1 cellular context compared by ENCODE assay signal in the genomic region with DNA sequence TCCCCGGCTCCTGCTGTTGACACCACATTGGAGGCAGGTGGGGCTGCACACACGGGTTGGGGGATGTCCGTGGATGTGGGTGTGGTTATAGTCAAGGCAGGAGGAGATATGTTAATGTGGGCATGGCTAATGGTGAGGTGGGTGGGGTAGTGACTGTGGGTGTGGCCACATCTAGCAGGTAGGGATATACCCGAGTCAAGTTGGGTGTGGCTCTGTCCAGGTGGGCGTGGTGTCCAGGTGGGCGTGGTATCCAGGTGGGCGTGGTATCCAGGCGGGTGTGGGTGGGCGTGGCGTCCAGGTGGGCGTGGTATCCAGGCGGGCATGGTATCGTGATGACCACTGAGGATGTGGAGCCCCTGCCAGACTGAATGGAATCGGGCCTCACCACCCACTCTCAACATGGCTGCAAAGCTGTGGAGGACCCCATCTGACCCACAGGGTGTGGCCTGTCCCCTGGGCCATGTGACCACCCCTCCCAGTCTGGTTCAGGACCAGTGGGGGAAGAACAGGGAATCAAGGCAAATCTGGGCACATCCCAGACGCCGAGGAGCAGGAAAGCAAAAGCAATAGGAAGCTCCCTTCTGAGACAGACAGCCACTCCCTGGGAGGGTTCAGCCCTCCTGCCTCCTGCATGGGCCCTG.
TF ChIP-seq lines count a peak whose summit lies in the region.

No MANE protein-coding gene starts in this region.

TF ChIP-seq in GM23338, 12 proteins besides CTCF, POLR2A, EP300 and RAD21 (continued from another document):
- TF ChIP-seq, protein P1, sequence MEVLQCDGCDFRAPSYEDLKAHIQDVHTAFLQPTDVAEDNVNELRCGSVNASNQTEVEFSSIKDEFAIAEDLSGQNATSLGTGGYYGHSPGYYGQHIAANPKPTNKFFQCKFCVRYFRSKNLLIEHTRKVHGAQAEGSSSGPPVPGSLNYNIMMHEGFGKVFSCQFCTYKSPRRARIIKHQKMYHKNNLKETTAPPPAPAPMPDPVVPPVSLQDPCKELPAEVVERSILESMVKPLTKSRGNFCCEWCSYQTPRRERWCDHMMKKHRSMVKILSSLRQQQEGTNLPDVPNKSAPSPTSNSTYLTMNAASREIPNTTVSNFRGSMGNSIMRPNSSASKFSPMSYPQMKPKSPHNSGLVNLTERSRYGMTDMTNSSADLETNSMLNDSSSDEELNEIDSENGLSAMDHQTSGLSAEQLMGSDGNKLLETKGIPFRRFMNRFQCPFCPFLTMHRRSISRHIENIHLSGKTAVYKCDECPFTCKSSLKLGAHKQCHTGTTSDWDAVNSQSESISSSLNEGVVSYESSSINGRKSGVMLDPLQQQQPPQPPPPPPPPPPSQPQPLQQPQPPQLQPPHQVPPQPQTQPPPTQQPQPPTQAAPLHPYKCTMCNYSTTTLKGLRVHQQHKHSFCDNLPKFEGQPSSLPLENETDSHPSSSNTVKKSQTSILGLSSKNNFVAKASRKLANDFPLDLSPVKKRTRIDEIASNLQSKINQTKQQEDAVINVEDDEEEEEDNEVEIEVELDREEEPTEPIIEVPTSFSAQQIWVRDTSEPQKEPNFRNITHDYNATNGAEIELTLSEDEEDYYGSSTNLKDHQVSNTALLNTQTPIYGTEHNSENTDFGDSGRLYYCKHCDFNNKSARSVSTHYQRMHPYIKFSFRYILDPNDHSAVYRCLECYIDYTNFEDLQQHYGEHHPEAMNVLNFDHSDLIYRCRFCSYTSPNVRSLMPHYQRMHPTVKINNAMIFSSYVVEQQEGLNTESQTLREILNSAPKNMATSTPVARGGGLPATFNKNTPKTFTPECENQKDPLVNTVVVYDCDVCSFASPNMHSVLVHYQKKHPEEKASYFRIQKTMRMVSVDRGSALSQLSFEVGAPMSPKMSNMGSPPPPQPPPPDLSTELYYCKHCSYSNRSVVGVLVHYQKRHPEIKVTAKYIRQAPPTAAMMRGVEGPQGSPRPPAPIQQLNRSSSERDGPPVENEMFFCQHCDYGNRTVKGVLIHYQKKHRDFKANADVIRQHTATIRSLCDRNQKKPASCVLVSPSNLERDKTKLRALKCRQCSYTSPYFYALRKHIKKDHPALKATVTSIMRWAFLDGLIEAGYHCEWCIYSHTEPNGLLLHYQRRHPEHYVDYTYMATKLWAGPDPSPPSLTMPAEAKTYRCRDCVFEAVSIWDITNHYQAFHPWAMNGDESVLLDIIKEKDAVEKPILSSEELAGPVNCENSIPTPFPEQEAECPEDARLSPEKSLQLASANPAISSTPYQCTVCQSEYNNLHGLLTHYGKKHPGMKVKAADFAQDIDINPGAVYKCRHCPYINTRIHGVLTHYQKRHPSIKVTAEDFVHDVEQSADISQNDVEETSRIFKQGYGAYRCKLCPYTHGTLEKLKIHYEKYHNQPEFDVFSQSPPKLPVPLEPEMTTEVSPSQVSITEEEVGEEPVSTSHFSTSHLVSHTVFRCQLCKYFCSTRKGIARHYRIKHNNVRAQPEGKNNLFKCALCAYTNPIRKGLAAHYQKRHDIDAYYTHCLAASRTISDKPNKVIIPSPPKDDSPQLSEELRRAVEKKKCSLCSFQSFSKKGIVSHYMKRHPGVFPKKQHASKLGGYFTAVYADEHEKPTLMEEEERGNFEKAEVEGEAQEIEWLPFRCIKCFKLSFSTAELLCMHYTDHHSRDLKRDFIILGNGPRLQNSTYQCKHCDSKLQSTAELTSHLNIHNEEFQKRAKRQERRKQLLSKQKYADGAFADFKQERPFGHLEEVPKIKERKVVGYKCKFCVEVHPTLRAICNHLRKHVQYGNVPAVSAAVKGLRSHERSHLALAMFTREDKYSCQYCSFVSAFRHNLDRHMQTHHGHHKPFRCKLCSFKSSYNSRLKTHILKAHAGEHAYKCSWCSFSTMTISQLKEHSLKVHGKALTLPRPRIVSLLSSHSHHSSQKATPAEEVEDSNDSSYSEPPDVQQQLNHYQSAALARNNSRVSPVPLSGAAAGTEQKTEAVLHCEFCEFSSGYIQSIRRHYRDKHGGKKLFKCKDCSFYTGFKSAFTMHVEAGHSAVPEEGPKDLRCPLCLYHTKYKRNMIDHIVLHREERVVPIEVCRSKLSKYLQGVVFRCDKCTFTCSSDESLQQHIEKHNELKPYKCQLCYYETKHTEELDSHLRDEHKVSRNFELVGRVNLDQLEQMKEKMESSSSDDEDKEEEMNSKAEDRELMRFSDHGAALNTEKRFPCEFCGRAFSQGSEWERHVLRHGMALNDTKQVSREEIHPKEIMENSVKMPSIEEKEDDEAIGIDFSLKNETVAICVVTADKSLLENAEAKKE (CRISPR knock-in tag; IDR thresholded peaks at IDR 0.05) = no peak
- no peak for TF ChIP-seq NANOG (IDR thresholded peaks at IDR 0.05; ENCODE audit: borderline replicate concordance)
- TF ChIP-seq, protein P2, sequence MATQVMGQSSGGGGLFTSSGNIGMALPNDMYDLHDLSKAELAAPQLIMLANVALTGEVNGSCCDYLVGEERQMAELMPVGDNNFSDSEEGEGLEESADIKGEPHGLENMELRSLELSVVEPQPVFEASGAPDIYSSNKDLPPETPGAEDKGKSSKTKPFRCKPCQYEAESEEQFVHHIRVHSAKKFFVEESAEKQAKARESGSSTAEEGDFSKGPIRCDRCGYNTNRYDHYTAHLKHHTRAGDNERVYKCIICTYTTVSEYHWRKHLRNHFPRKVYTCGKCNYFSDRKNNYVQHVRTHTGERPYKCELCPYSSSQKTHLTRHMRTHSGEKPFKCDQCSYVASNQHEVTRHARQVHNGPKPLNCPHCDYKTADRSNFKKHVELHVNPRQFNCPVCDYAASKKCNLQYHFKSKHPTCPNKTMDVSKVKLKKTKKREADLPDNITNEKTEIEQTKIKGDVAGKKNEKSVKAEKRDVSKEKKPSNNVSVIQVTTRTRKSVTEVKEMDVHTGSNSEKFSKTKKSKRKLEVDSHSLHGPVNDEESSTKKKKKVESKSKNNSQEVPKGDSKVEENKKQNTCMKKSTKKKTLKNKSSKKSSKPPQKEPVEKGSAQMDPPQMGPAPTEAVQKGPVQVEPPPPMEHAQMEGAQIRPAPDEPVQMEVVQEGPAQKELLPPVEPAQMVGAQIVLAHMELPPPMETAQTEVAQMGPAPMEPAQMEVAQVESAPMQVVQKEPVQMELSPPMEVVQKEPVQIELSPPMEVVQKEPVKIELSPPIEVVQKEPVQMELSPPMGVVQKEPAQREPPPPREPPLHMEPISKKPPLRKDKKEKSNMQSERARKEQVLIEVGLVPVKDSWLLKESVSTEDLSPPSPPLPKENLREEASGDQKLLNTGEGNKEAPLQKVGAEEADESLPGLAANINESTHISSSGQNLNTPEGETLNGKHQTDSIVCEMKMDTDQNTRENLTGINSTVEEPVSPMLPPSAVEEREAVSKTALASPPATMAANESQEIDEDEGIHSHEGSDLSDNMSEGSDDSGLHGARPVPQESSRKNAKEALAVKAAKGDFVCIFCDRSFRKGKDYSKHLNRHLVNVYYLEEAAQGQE (IDR thresholded peaks at IDR 0.05; ENCODE audit: unreplicated experiment) = no peak
- no peak for TF ChIP-seq ZNF331 (CRISPR knock-in tag; IDR thresholded peaks at IDR 0.05; ENCODE audit: low read depth)
- TF ChIP-seq POLR2AphosphoS5 (IDR thresholded peaks at IDR 0.05; ENCODE audit: low read depth) = no peak
TF ChIP-seq in GM23338: peak in this region for 0.
